Comparison of ENCODE assay signal across 16 cellular contexts in genomic region chr10:102764340-102765257, GRCh38. TPM values are rescaled to one million over a fixed set of nuclear protein-coding genes. Genes with fewer than 3 reads are reported as not detected.
DNase-seq lines count a peak whose midpoint lies in the region; ATAC-seq and TF ChIP-seq lines count a peak whose summit lies in the region.
"Had no signal": no experiment of that assay in that cellular context is flagged by ENCODE, and none has a peak within 500 bp of the region (broad histone marks: within the 10 kb centered on the region; RNA-seq: fewer than 3 reads in every experiment).

No MANE protein-coding gene starts in this region.

- in situ Hi-C loops in transverse colon (cut with MboI; ENCODE audit: low pct_ligation_motif_present in 1 of 4, low pct_unique_long_range_greater_than_20kb in 1 of 4, low sequenced_read_pairs in 3 of 4) (no loop called here), HAP-1 (cut with MboI; ENCODE audit: low sequenced_read_pairs) (no loop called here)

- no peak for DNase-seq in left ventricle myocardium inferior
- DNase-seq in left cardiac atrium = no peak
- no peak for DNase-seq in body of pancreas
- no peak for DNase-seq in lower lobe of right lung
- DNase-seq in transverse colon = no peak
- no peak for DNase-seq in dorsolateral prefrontal cortex
- DNase-seq in HAP-1 (ENCODE audit: low spot score in 2 of 2) = no peak
- no peak for DNase-seq in erythroblast (lab: John Stamatoyannopoulos, UW)
- DNase-seq: brain microvascular endothelial cell, H7, immature natural killer cell, natural killer cell, NCI-H187 treated with DMSO at 0.1 percent for 48 hours, NCI-H748 treated with DMSO at 0.1 percent for 48 hours, SJCRH30, WERI-Rb-1 had no signal

- peaks cover 5% of the 10 kb centered on the region for H3K36me3 ChIP-seq in left ventricle myocardium inferior
- H3K36me3 ChIP-seq in body of pancreas (replicated peaks in 1 of 2; ENCODE audit: insufficient read depth in 1 of 2, low read depth in 2 of 2) = no peaks in the 10 kb centered on the region
- peaks cover 4% of the 10 kb centered on the region for H3K36me3 ChIP-seq in lower lobe of right lung
- no peaks in the 10 kb centered on the region for H3K36me3 ChIP-seq in transverse colon
- no peaks in the 10 kb centered on the region for H3K36me3 ChIP-seq in HAP-1 (replicated peaks)
- H3K36me3 ChIP-seq: brain microvascular endothelial cell, SJCRH30, WERI-Rb-1 had no signal

- intact Hi-C loops in left ventricle myocardium inferior (cut with micrococcal nuclease) (no loop called here), left cardiac atrium (cut with DNase I) (loop anchor here in 1 of 2 donors (5.0 kb wide), 1 partner anchor 38 kb away; no protein-coding TSS in a partner anchor), body of pancreas (cut with DNase I) (no loop called here), lower lobe of right lung (cut with DNase I) (no loop called here), transverse colon (cut with DNase I; ENCODE audit: low total_unique reads) (no loop called here), dorsolateral prefrontal cortex (cut with DNase I) (no loop called here)

- H3K27ac ChIP-seq in left ventricle myocardium inferior (replicated peaks) (peak overlapping the region; percentile 75), body of pancreas (no peak overlapping the region), lower lobe of right lung (peak overlapping the region; percentile 38), transverse colon (peak overlapping the region; percentile 1 to 25 (median 7)), dorsolateral prefrontal cortex (no peak overlapping the region)
- H3K27ac ChIP-seq: brain microvascular endothelial cell, SJCRH30, WERI-Rb-1 had no signal

- ATAC-seq in left cardiac atrium (no peak), body of pancreas (peak; percentile 15), lower lobe of right lung (peak in 1 of 2 donors; percentile 8)
- ATAC-seq: natural killer cell had no signal

- peaks cover 79% of the 10 kb centered on the region for H3K4me1 ChIP-seq in left ventricle myocardium inferior
- peaks cover 24% of the 10 kb centered on the region for H3K4me1 ChIP-seq in body of pancreas
- H3K4me1 ChIP-seq in lower lobe of right lung = peaks cover 67% of the 10 kb centered on the region
- H3K4me1 ChIP-seq in transverse colon = peaks cover 3 to 29% (median 10%) of the 10 kb centered on the region in 4 donors
- H3K4me1 ChIP-seq in HAP-1 = no peaks in the 10 kb centered on the region

- no peaks in the 10 kb centered on the region for H3K27me3 ChIP-seq in left ventricle myocardium inferior (ENCODE audit: low read depth)
- H3K27me3 ChIP-seq in body of pancreas = no peaks in the 10 kb centered on the region
- H3K27me3 ChIP-seq in lower lobe of right lung (ENCODE audit: low read depth) = no peaks in the 10 kb centered on the region
- no peaks in the 10 kb centered on the region for H3K27me3 ChIP-seq in transverse colon
- no peaks in the 10 kb centered on the region for H3K27me3 ChIP-seq in dorsolateral prefrontal cortex
- H3K27me3 ChIP-seq in HAP-1 (ENCODE audit: low read depth) = no peaks in the 10 kb centered on the region
- H3K27me3 ChIP-seq: brain microvascular endothelial cell, SJCRH30 had no signal

- H3K9me3 ChIP-seq in left ventricle myocardium inferior (replicated peaks) (no peaks in the 10 kb centered on the region), body of pancreas (no peaks in the 10 kb centered on the region), lower lobe of right lung (no peaks in the 10 kb centered on the region), transverse colon (no peaks in the 10 kb centered on the region), HAP-1 (no peaks in the 10 kb centered on the region)
- H3K9me3 ChIP-seq: SJCRH30 had no signal

- TF ChIP-seq CTCF in left ventricle myocardium inferior (IDR thresholded peaks at IDR 0.05; ENCODE audit: borderline replicate concordance) (no peak), body of pancreas (IDR thresholded peaks at IDR 0.05) (no peak), lower lobe of right lung (IDR thresholded peaks at IDR 0.05) (no peak), transverse colon (IDR thresholded peaks at IDR 0.05) (no peak), dorsolateral prefrontal cortex (IDR thresholded peaks at IDR 0.05 in 54 of 56, conservative IDR thresholded peaks at IDR 0.05 in 2 of 56; ENCODE audit: low read depth in 1 of 56, partially characterized antibody in 56 of 56) (no peak)

- TF ChIP-seq POLR2A in body of pancreas (IDR thresholded peaks at IDR 0.05) (no peak), transverse colon (IDR thresholded peaks at IDR 0.05) (no peak), erythroblast (IDR thresholded peaks at IDR 0.05; ENCODE audit: low read length) (no peak)

- H3K4me3 ChIP-seq in left ventricle myocardium inferior (no peak overlapping the region), body of pancreas (no peak overlapping the region), lower lobe of right lung (no peak overlapping the region), transverse colon (no peak overlapping the region), dorsolateral prefrontal cortex (no peak overlapping the region), HAP-1 (no peak overlapping the region)
- H3K4me3 ChIP-seq: SJCRH30 had no signal

- TF ChIP-seq EP300 in transverse colon (IDR thresholded peaks at IDR 0.05; ENCODE audit: low read depth) = no peak

- 72 to 73% methylated on average over 6 to 7 of the region's 7 CpGs for WGBS in body of pancreas, 2 donors
- 60 to 77% methylated on average over 3 to 7 of the region's 7 CpGs for WGBS in transverse colon (ENCODE audit: low coverage in 1 of 2), 2 donors

RNA-seq across cellular contexts. Expression of gene WBP1L, which starts 20.9 kb away (rescaled TPM):
- 22.6 TPM for total RNA-seq in left ventricle myocardium inferior
- 10 to 100 TPM; 30.6 to 41.1 TPM for total RNA-seq in left cardiac atrium
- 10 to 100 TPM; 30.6 to 55.4 TPM for total RNA-seq in body of pancreas
- 44.5 TPM for total RNA-seq in lower lobe of right lung
- total RNA-seq in transverse colon = 100 to 1,000 TPM in 2 of 4 donors, 10 to 100 TPM in 2; 68.9 to 168 (median 129) TPM
- total RNA-seq in dorsolateral prefrontal cortex = 10 to 100 TPM; 27.9 to 71.0 (median 38.0) TPM

RNA-seq across cellular contexts. Expression of gene SFXN2, which starts 50.2 kb away (rescaled TPM):
- total RNA-seq in left ventricle myocardium inferior (1.6 TPM), left cardiac atrium (1 to 10 TPM; 3.2 to 4.0 TPM), body of pancreas (1 to 10 TPM; 2.1 to 7.3 TPM), lower lobe of right lung (10.0 TPM), transverse colon (10 to 100 TPM in 2 of 4 donors, 1 to 10 TPM in 2; 2.1 to 64.9 (median 7.3) TPM), dorsolateral prefrontal cortex (10 to 100 TPM in 34 of 120 experiments, 1 to 10 TPM in 86; 3.3 to 14.5 (median 8.6) TPM)

RNA-seq across cellular contexts. Expression of gene ARL3, which starts 50.4 kb away (rescaled TPM):
- total RNA-seq in left ventricle myocardium inferior (13.4 TPM), left cardiac atrium (10 to 100 TPM; 12.0 to 12.4 TPM), body of pancreas (1 to 10 TPM; 1.8 to 4.0 TPM), lower lobe of right lung (7.3 TPM), transverse colon (1 to 10 TPM; 2.2 to 3.4 (median 2.8) TPM), dorsolateral prefrontal cortex (10 to 100 TPM; 16.6 to 45.7 (median 35.4) TPM)

Comparison
In these comparisons a context has a peak if more than half of its experiments do, and no peak if none do; other contexts are left out.
1. H3K27ac ChIP-seq: peak in left ventricle myocardium inferior (single experiment), lower lobe of right lung (single experiment) and transverse colon (4 of 4); none in body of pancreas (0 of 4) and dorsolateral prefrontal cortex (0 of 59).